In the genomic region with DNA sequence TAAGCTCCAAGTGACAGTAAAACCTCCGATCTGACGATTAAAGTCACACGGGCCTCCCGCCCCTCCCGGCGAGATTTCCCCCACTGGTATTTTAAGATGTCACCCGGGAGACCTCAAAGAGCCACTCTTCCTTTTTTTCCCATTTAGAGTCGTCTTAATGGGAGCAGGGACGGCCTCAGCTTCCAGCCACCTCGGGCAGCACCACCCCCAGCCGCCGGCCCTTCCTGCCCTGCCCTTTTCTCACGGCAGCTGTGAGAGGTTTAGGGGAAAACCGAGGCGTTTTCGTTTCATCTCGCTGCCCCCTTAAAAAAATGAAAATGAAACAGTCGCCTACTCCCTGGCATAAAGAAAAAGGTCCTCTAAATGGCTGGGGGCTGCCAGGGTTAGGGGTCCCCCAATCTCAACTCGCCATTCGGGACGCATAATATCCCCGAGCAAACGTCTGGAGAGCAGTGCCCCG, we compare ENCODE assay signal across 8 cellular contexts. TPM values are rescaled to one million over a fixed set of nuclear protein-coding genes. Genes with fewer than 3 reads are reported as not detected.
DNase-seq lines count a peak whose midpoint lies in the region; ATAC-seq and TF ChIP-seq lines count a peak whose summit lies in the region.

No MANE protein-coding gene starts in this region.

- no peak for ATAC-seq in GM19351 (IDR thresholded peaks at IDR 0.05; ENCODE audit: unreplicated experiment)

- WGBS in esophagus squamous epithelium, 2 donors, result 5 to 10% methylated on average over 15 to 17 of the region's 24 CpGs

- TF ChIP-seq POLR2A in esophagus squamous epithelium (IDR thresholded peaks at IDR 0.05), result no peak

- H3K4me3 ChIP-seq in WERI-Rb-1 (ENCODE audit: low read depth, low read length), result peak overlapping the region; percentile 52
- H3K4me3 ChIP-seq in esophagus squamous epithelium, result peak overlapping the region; percentile 22 to 67 (median 40)

- H3K36me3 ChIP-seq in WERI-Rb-1 (peaks cover 6% of the 10 kb centered on the region), esophagus squamous epithelium (no peaks in the 10 kb centered on the region)

- H3K27ac ChIP-seq in WERI-Rb-1 (no peak overlapping the region), esophagus squamous epithelium (peak overlapping the region; percentile 51 to 88 (median 74))

- H3K9me3 ChIP-seq in WERI-Rb-1 (ENCODE audit: severe bottlenecking) (no peaks in the 10 kb centered on the region), esophagus squamous epithelium (no peaks in the 10 kb centered on the region)

- TF ChIP-seq CTCF in WERI-Rb-1 (IDR thresholded peaks at IDR 0.05; ENCODE audit: low read depth, low read length) (no peak), esophagus squamous epithelium (IDR thresholded peaks at IDR 0.05) (no peak)

- peaks cover 31 to 70% (median 41%) of the 10 kb centered on the region in 3 donors for H3K4me1 ChIP-seq in esophagus squamous epithelium

- DNase-seq in NCI-H2227 treated with DMSO at 0.1 percent for 48 hours (lab: John Stamatoyannopoulos, UW) (peak; percentile 20), NCI-H2227 (lab: John Stamatoyannopoulos, UW; ENCODE audit: unreplicated experiment) (no peak), WERI-Rb-1 (no peak), esophagus squamous epithelium (lab: John Stamatoyannopoulos, UW) (no peak), cerebellar nuclear complex (lab: John Stamatoyannopoulos, UW) (no peak), D341Med (ENCODE audit: low spot score) (no peak)
- peak; percentile 58 for DNase-seq in stimulated activated CD8-positive, alpha-beta memory T cell treated with anti-CD3 and anti-CD28 coated beads, Interleukin-12 subunit alpha, Interleukin-12 subunit beta, amount 100 ng/mL, for 1 hour (ENCODE audit: low read depth)

- intact Hi-C loops in esophagus squamous epithelium (cut with DNase I), result no loop called here

- H3K27me3 ChIP-seq in WERI-Rb-1 (ENCODE audit: insufficient read depth, low read depth, severe bottlenecking) (peaks cover 11% of the 10 kb centered on the region), esophagus squamous epithelium (peaks cover 34 to 100% (median 47%) of the 10 kb centered on the region in 4 donors)

RNA-seq across cellular contexts. Expression of gene RUNX3, which starts 1.4 kb away (rescaled TPM):
- 1 to 10 TPM; 1.9 to 5.7 (median 3.1) TPM for total RNA-seq in esophagus squamous epithelium

Comparison
In these comparisons a context has a peak if more than half of its experiments do, and no peak if none do; other contexts are left out.
1. DNase-seq: peak in NCI-H2227 treated with DMSO at 0.1 percent for 48 hours (single experiment) and stimulated activated CD8-positive, alpha-beta memory T cell treated with anti-CD3 and anti-CD28 coated beads, Interleukin-12 subunit alpha, Interleukin-12 subunit beta, amount 100 ng/mL, for 1 hour (single experiment); none in NCI-H2227 (single experiment), WERI-Rb-1 (single experiment), esophagus squamous epithelium (single experiment), cerebellar nuclear complex (0 of 2) and D341Med (single experiment).